ENCODE assay signal across 8 cellular contexts in genomic region chr1:1000357-1001056, GRCh38. TPM values are rescaled to one million over a fixed set of nuclear protein-coding genes. Genes with fewer than 3 reads are reported as not detected.
A peak's percentile ranks its signal among the peaks of the same experiment; 100 is the strongest.
DNase-seq lines count a peak whose midpoint lies in the region; ATAC-seq and TF ChIP-seq lines count a peak whose summit lies in the region.

No MANE protein-coding gene starts in this region.

- H3K4me1 Mint-ChIP-seq in natural killer cell: peaks cover 15 to 22% of the 10 kb centered on the region in 2 donors

- peak overlapping the region; percentile 97 to 100 (median 99) for H3K27ac ChIP-seq in esophagus muscularis mucosa (replicated peaks in 1 of 4)
- peak overlapping the region; percentile 65 for H3K27ac ChIP-seq in subcutaneous abdominal adipose tissue (ENCODE audit: low read depth, low read length)

- H3K27ac Mint-ChIP-seq in natural killer cell: peak overlapping the region; percentile 80 to 90

- H3K36me3 Mint-ChIP-seq in natural killer cell: no peaks in the 10 kb centered on the region

- intact Hi-C loops in esophagus muscularis mucosa (cut with DNase I) (no loop called here), natural killer cell (cut with micrococcal nuclease) (no loop called here)

- no peak for TF ChIP-seq CTCF in esophagus muscularis mucosa (IDR thresholded peaks at IDR 0.05)
- TF ChIP-seq CTCF in natural killer cell (IDR thresholded peaks at IDR 0.05): no peak

- H3K9me3 ChIP-seq in esophagus muscularis mucosa: no peaks in the 10 kb centered on the region
- H3K9me3 ChIP-seq in subcutaneous abdominal adipose tissue (ENCODE audit: control insufficient read depth in 5 of 5, low read length in 5 of 5): no peaks in the 10 kb centered on the region

- peak; percentile 97 for TF ChIP-seq EP300 in esophagus muscularis mucosa (IDR thresholded peaks at IDR 0.05)

- peak overlapping the region; percentile 74 to 83 (median 82) for H3K4me3 ChIP-seq in esophagus muscularis mucosa
- peak overlapping the region in 4 of 5 donors; percentile 58 to 72 (median 60) for H3K4me3 ChIP-seq in subcutaneous abdominal adipose tissue (ENCODE audit: low read depth in 1 of 5, low read length in 5 of 5)

- peak overlapping the region; percentile 84 for H3K4me3 Mint-ChIP-seq in natural killer cell

- peak; percentile 61 for DNase-seq in Ammon's horn (ENCODE audit: low spot score)
- DNase-seq in NCI-H526 treated with DMSO at 0.1 percent for 48 hours (lab: John Stamatoyannopoulos, UW): peak; percentile 61
- DNase-seq in activated T-helper 1 cell treated with anti-CD3 and anti-CD28 coated beads, Interleukin-2, amount 50 U/mL, for 16 hours (ENCODE audit: low read depth in 1 of 2, low spot score in 1 of 2): peak; percentile 25 to 55
- DNase-seq in esophagus muscularis mucosa (ENCODE audit: extremely low spot score): no peak
- DNase-seq in natural killer cell: peak; percentile 84

- H3K27me3 Mint-ChIP-seq in natural killer cell (ENCODE audit: low read depth in 2 of 2): peaks cover 11 to 39% of the 10 kb centered on the region in 2 donors

- peak overlapping the region in 4 of 5 donors; percentile 40 to 71 (median 55) for H3K9ac ChIP-seq in subcutaneous abdominal adipose tissue (ENCODE audit: low read length in 5 of 5)

- H3K4me1 ChIP-seq in esophagus muscularis mucosa (peaks cover 31 to 66% (median 56%) of the 10 kb centered on the region in 4 donors), subcutaneous abdominal adipose tissue (ENCODE audit: control insufficient read depth in 5 of 5, insufficient read depth in 5 of 5, low read length in 5 of 5) (peaks cover 2 to 47% (median 29%) of the 10 kb centered on the region in 5 donors)

- 0% methylated on average over 6 of the region's 75 CpGs for WGBS in esophagus muscularis mucosa

- H3K27me3 ChIP-seq in esophagus muscularis mucosa (peaks cover 0 to 59% (median 0%) of the 10 kb centered on the region in 4 donors), subcutaneous abdominal adipose tissue (ENCODE audit: control insufficient read depth in 5 of 5, insufficient read depth in 4 of 5, low read length in 5 of 5) (peaks cover 5 to 45% (median 37%) of the 10 kb centered on the region in 5 donors)

- peaks cover 0 to 8% (median 0%) of the 10 kb centered on the region in 4 donors for H3K36me3 ChIP-seq in esophagus muscularis mucosa
- H3K36me3 ChIP-seq in subcutaneous abdominal adipose tissue (ENCODE audit: control insufficient read depth in 5 of 5, insufficient read depth in 5 of 5, low read length in 5 of 5): no peaks in the 10 kb centered on the region

- ATAC-seq in GM21423 (IDR thresholded peaks at IDR 0.05; ENCODE audit: unreplicated experiment) (peak; percentile 17), natural killer cell (peak; percentile 52 to 56 (median 55)), GM18870 (IDR thresholded peaks at IDR 0.05; ENCODE audit: unreplicated experiment) (no peak)

- H3K9me3 Mint-ChIP-seq in natural killer cell: no peaks in the 10 kb centered on the region

- peak; percentile 79 for TF ChIP-seq POLR2A in esophagus muscularis mucosa (IDR thresholded peaks at IDR 0.05; ENCODE audit: low read depth)

RNA-seq across cellular contexts. Expression of gene HES4, which starts 0.6 kb away (rescaled TPM):
- total RNA-seq in esophagus muscularis mucosa (10 to 100 TPM; 37.8 to 90.4 (median 65.0) TPM), natural killer cell (10 to 100 TPM; 15.4 to 35.5 (median 28.9) TPM)

RNA-seq across cellular contexts. Expression of gene ISG15, which starts 12.8 kb away (rescaled TPM):
- 10 to 100 TPM; 39.4 to 74.9 (median 41.1) TPM for total RNA-seq in esophagus muscularis mucosa
- 10 to 100 TPM; 17.0 to 56.9 (median 50.2) TPM for total RNA-seq in natural killer cell

RNA-seq across cellular contexts. Expression of gene PERM1, which starts 18.6 kb away (rescaled TPM):
- total RNA-seq in esophagus muscularis mucosa: under 1 TPM; 0.11 to 0.50 (median 0.30) TPM
- not detected for total RNA-seq in natural killer cell

RNA-seq across cellular contexts. Expression of gene AGRN, which starts 19.4 kb away (rescaled TPM):
- total RNA-seq in esophagus muscularis mucosa (10 to 100 TPM; 17.0 to 31.6 (median 22.6) TPM), natural killer cell (1 to 10 TPM; 4.1 to 5.0 (median 4.6) TPM)

RNA-seq across cellular contexts. Expression of gene PLEKHN1, which starts 34.2 kb away (rescaled TPM):
- total RNA-seq in esophagus muscularis mucosa (under 1 TPM in 3 of 4 donors, not detected in 1; 0.17 to 0.50 (median 0.19) TPM), natural killer cell (1 to 10 TPM; 1.3 to 1.9 (median 1.3) TPM)
